ENCODE assay signal across 8 cellular contexts in genomic region chr5:68288756-68289134, GRCh38.
DNase-seq lines count a peak whose midpoint lies in the region; ATAC-seq and TF ChIP-seq lines count a peak whose summit lies in the region.

No MANE protein-coding gene starts in this region.

- peak overlapping the region; percentile 97 for H3K4me2 ChIP-seq in smooth muscle cell

- H2AFZ ChIP-seq in ACC112 (ENCODE audit: low read length, unreplicated experiment) (no peak overlapping the region), smooth muscle cell (ENCODE audit: low read depth) (peak overlapping the region; percentile 70)

- ATAC-seq in GM19025 (IDR thresholded peaks at IDR 0.05; ENCODE audit: low read depth, unreplicated experiment): peak; percentile 3
- ATAC-seq in HG03439 (IDR thresholded peaks at IDR 0.05; ENCODE audit: unreplicated experiment): peak; percentile 10

- peak overlapping the region; percentile 74 for H3K4me3 ChIP-seq in ACC112 (ENCODE audit: low read depth, low read length)
- H3K4me3 ChIP-seq in iPS-20b (ENCODE audit: low read length): peak overlapping the region; percentile 78
- H3K4me3 ChIP-seq in smooth muscle cell: peak overlapping the region; percentile 66

- peaks cover 17% of the 10 kb centered on the region for H3K36me3 ChIP-seq in ACC112 (ENCODE audit: insufficient read depth, low read length)
- H3K36me3 ChIP-seq in iPS-20b (ENCODE audit: insufficient read depth, low read depth, low read length): peaks cover 10% of the 10 kb centered on the region; the same call in 1 of the 2 replicates
- peaks cover 10% of the 10 kb centered on the region for H3K36me3 ChIP-seq in smooth muscle cell (ENCODE audit: low read depth)

- no peaks in the 10 kb centered on the region for H4K20me1 ChIP-seq in smooth muscle cell (ENCODE audit: low read depth)

- DNase-seq in smooth muscle cell (lab: John Stamatoyannopoulos, UW; ENCODE audit: unreplicated experiment): no peak
- no peak for DNase-seq in NCI-H2171 treated with DMSO at 0.1 percent for 48 hours (lab: John Stamatoyannopoulos, UW)
- no peak for DNase-seq in H4 (ENCODE audit: low spot score)

- peaks cover 7% of the 10 kb centered on the region for H3F3A ChIP-seq in smooth muscle cell (ENCODE audit: low read depth)

- H3K27ac ChIP-seq in ACC112 (ENCODE audit: low read depth, low read length): no peak overlapping the region
- H3K27ac ChIP-seq in angular gyrus (ENCODE audit: low read depth, low read length): peak overlapping the region; percentile 86
- no peak overlapping the region for H3K27ac ChIP-seq in iPS-20b (ENCODE audit: low read length)
- peak overlapping the region; percentile 44 for H3K27ac ChIP-seq in smooth muscle cell (ENCODE audit: low read depth)

- no peaks in the 10 kb centered on the region for H3K27me3 ChIP-seq in ACC112 (ENCODE audit: insufficient read depth, low read length)
- no peaks in the 10 kb centered on the region for H3K27me3 ChIP-seq in iPS-20b (ENCODE audit: insufficient read depth, low read length)
- H3K27me3 ChIP-seq in smooth muscle cell (ENCODE audit: low read depth): no peaks in the 10 kb centered on the region

- no peak for TF ChIP-seq CTCF in smooth muscle cell (IDR thresholded peaks at IDR 0.05; ENCODE audit: borderline replicate concordance, insufficient read depth, poor library complexity, severe bottlenecking)

- H3K4me1 ChIP-seq in ACC112 (ENCODE audit: control insufficient read depth, insufficient read depth, low read length, unreplicated experiment) (peaks cover 42% of the 10 kb centered on the region), iPS-20b (ENCODE audit: insufficient read depth, low read length) (peaks cover 34% of the 10 kb centered on the region), smooth muscle cell (ENCODE audit: low read depth) (peaks cover 22% of the 10 kb centered on the region)

- H3K9ac ChIP-seq in iPS-20b (ENCODE audit: low read depth, low read length): peak overlapping the region; percentile 71; the same call in 1 of the 2 replicates
- peak overlapping the region; percentile 66 for H3K9ac ChIP-seq in smooth muscle cell (ENCODE audit: low read depth)

- H3K9me3 ChIP-seq in iPS-20b (ENCODE audit: insufficient read depth, low read depth, low read length) (no peaks in the 10 kb centered on the region), smooth muscle cell (replicated peaks; ENCODE audit: low read depth) (no peaks in the 10 kb centered on the region)

- 20% methylated on average over 9 of the region's 9 CpGs for WGBS in smooth muscle cell (ENCODE audit: low lambda C conversion rate)

- H3K79me2 ChIP-seq in ACC112 (ENCODE audit: control insufficient read depth, insufficient read depth, low read length, unreplicated experiment): peaks cover 11% of the 10 kb centered on the region
- peaks cover 10% of the 10 kb centered on the region for H3K79me2 ChIP-seq in smooth muscle cell (ENCODE audit: low read depth)

Comparison
In these comparisons a context has a peak if more than half of its experiments do, and no peak if none do; other contexts are left out.
1. H3K27ac ChIP-seq: peak in angular gyrus (single experiment) and smooth muscle cell (single experiment); none in ACC112 (single experiment) and iPS-20b (single experiment).
2. Peak in every context shown above with its lines, with median percentiles within 50 percentile points of each other: H3K4me3 ChIP-seq.